ENCODE assay signal across 16 cellular contexts in genomic region chr3:79245295-79246138, GRCh38.
DNase-seq lines count a peak whose midpoint lies in the region; TF ChIP-seq lines count a peak whose summit lies in the region.
"Had no signal": no experiment of that assay in that cellular context is flagged by ENCODE, and none has a peak within 500 bp of the region (broad histone marks: within the 10 kb centered on the region; RNA-seq: fewer than 3 reads in every experiment).

No MANE protein-coding gene starts in this region.

- no peak overlapping the region for H2AFZ ChIP-seq in H9 (ENCODE audit: low read length)

- H3K4me1 ChIP-seq in H9 (ENCODE audit: insufficient read depth, low read length) (no peaks in the 10 kb centered on the region), BE2C (peaks cover 12% of the 10 kb centered on the region), esophagus squamous epithelium (peaks cover 0 to 14% (median 0%) of the 10 kb centered on the region in 3 donors)

- H2BK15ac ChIP-seq in H9 (ENCODE audit: low read depth, low read length): no peak overlapping the region

- intact Hi-C loops in esophagus squamous epithelium (cut with DNase I): no loop called here

- no peaks in the 10 kb centered on the region for H3K79me2 ChIP-seq in H9 (ENCODE audit: insufficient read depth, low read length)

- no peaks in the 10 kb centered on the region for H3K79me1 ChIP-seq in H9 (ENCODE audit: insufficient read depth, low read depth, low read length, poor library complexity, severe bottlenecking)

- no CpG with 5 or more reads among the region's 1 CpG for WGBS in H9 (ENCODE audit: extremely low coverage, insufficient read length, low lambda C conversion rate)
- 36 to 44% methylated on average over 1 of the region's 1 CpG for WGBS in esophagus squamous epithelium, 2 donors

- no peak overlapping the region for H3K18ac ChIP-seq in H9 (ENCODE audit: insufficient read length, low read depth, low read length)

- H3K27ac Mint-ChIP-seq in H9 (peak overlapping the region; percentile 97 to 98 (median 98)), osteocyte (ENCODE audit: unreplicated experiment) (peak overlapping the region; percentile 34)

- no peaks in the 10 kb centered on the region for H3K27me3 ChIP-seq in H9 (ENCODE audit: insufficient read depth, low read length)
- H3K27me3 ChIP-seq in BE2C: no peaks in the 10 kb centered on the region
- H3K27me3 ChIP-seq in esophagus squamous epithelium: no peaks in the 10 kb centered on the region
- H3K27me3 ChIP-seq: SJSA1 had no signal

- H3K9me3 ChIP-seq in H9 (ENCODE audit: control insufficient read depth, low read depth, low read length) (no peaks in the 10 kb centered on the region), BE2C (no peaks in the 10 kb centered on the region), esophagus squamous epithelium (peaks cover 0 to 9% (median 4%) of the 10 kb centered on the region in 3 donors)
- H3K9me3 ChIP-seq: SJSA1 had no signal

- H4K91ac ChIP-seq in H9 (ENCODE audit: insufficient read length, low read depth, low read length): no peak overlapping the region

- H3T11ph ChIP-seq in H9 (ENCODE audit: low read length): no peak overlapping the region

- TF ChIP-seq POLR2A in esophagus squamous epithelium (IDR thresholded peaks at IDR 0.05): no peak

- H3K4me1 Mint-ChIP-seq in H9 (peaks cover 17 to 20% of the 10 kb centered on the region in 2 experiments), osteocyte (ENCODE audit: unreplicated experiment) (peaks cover 56% of the 10 kb centered on the region)

- no peak overlapping the region for H2AK5ac ChIP-seq in H9 (ENCODE audit: insufficient read length, low read length)

- no peak overlapping the region for H3K14ac ChIP-seq in H9 (ENCODE audit: insufficient read depth, low read length)

- no peak overlapping the region for H3K23ac ChIP-seq in H9 (ENCODE audit: insufficient read length, low read depth, low read length)

- no peak overlapping the region for H2BK12ac ChIP-seq in H9 (ENCODE audit: insufficient read length, low read depth, low read length)

- H4K8ac ChIP-seq in H9 (replicated peaks; ENCODE audit: insufficient read length, low read depth, low read length): no peak overlapping the region

- H3K27me3 Mint-ChIP-seq in H9 (ENCODE audit: low read depth) (no peaks in the 10 kb centered on the region), osteocyte (ENCODE audit: unreplicated experiment) (no peaks in the 10 kb centered on the region)

- H3K36me3 ChIP-seq in BE2C (no peaks in the 10 kb centered on the region), esophagus squamous epithelium (no peaks in the 10 kb centered on the region)
- H3K36me3 ChIP-seq: SJSA1 had no signal

- H3K9ac ChIP-seq in H9 (ENCODE audit: extremely low read depth, insufficient read length, low read length): no peak overlapping the region
- H3K9ac ChIP-seq: KMS-11 had no signal

- no peak overlapping the region for H4K5ac ChIP-seq in H9 (ENCODE audit: insufficient read length, low read depth, low read length)

- H3K9me3 Mint-ChIP-seq in H9: peaks cover 7 to 11% of the 10 kb centered on the region in 2 experiments; a peak in 4 of 5 replicates
- peaks cover 8% of the 10 kb centered on the region for H3K9me3 Mint-ChIP-seq in osteocyte (ENCODE audit: unreplicated experiment)

- H2BK20ac ChIP-seq in H9 (ENCODE audit: low read depth, low read length, poor library complexity, severe bottlenecking): no peak overlapping the region

- no peak for TF ChIP-seq CTCF in H9 (conservative IDR thresholded peaks at IDR 0.05)
- TF ChIP-seq CTCF in fibroblast of mammary gland (conservative IDR thresholded peaks at IDR 0.05; ENCODE audit: control insufficient read depth, insufficient read depth, low read depth, low read length): no peak
- no peak for TF ChIP-seq CTCF in osteocyte (IDR thresholded peaks at IDR 0.05)
- TF ChIP-seq CTCF in foreskin fibroblast (IDR thresholded peaks at IDR 0.05; ENCODE audit: low read depth, low read length): no peak
- TF ChIP-seq CTCF in BE2C (IDR thresholded peaks at IDR 0.05; ENCODE audit: low read depth, low read length): no peak
- TF ChIP-seq CTCF in esophagus squamous epithelium (IDR thresholded peaks at IDR 0.05): no peak

- H3K4me3 ChIP-seq in fibroblast of mammary gland (ENCODE audit: control insufficient read depth, low read depth, low read length) (no peak overlapping the region), foreskin fibroblast (ENCODE audit: low read depth in 1 of 2, low read length in 2 of 2) (no peak overlapping the region), BE2C (ENCODE audit: low read depth, low read length) (no peak overlapping the region), esophagus squamous epithelium (no peak overlapping the region)
- H3K4me3 ChIP-seq: SJSA1 had no signal

- H3K27ac ChIP-seq in H9 (ENCODE audit: insufficient read length, low read depth, low read length): peak overlapping the region; percentile 68
- no peak overlapping the region for H3K27ac ChIP-seq in esophagus squamous epithelium
- H3K27ac ChIP-seq: C4-2B, KMS-11 had no signal

- H4K20me1 ChIP-seq in H9 (ENCODE audit: control insufficient read depth, insufficient read depth, insufficient read length): no peaks in the 10 kb centered on the region

- peak overlapping the region; percentile 21 for H3K4me2 ChIP-seq in H9 (ENCODE audit: insufficient read depth, insufficient read length, low read length)
- H3K4me2 ChIP-seq: KMS-11 had no signal

- no peak overlapping the region for H3K56ac ChIP-seq in H9 (ENCODE audit: insufficient read length, low read depth, low read length)

- H3K23me2 ChIP-seq in H9 (ENCODE audit: insufficient read length, low read depth, low read length, poor library complexity, severe bottlenecking): no peaks in the 10 kb centered on the region

- peak overlapping the region; percentile 72 for H2BK120ac ChIP-seq in H9 (ENCODE audit: low read depth, low read length, poor library complexity, severe bottlenecking)

- H3K4me3 Mint-ChIP-seq in H9 (no peak overlapping the region), osteocyte (ENCODE audit: unreplicated experiment) (no peak overlapping the region)

- no peak for DNase-seq in H9
- peak; percentile 63 for DNase-seq in LHCN-M2 (ENCODE audit: low read depth)
- peak; percentile 20 for DNase-seq in fibroblast of mammary gland (ENCODE audit: low read depth)
- DNase-seq in osteocyte (ENCODE audit: extremely low spot score, unreplicated experiment): no peak
- no peak for DNase-seq in foreskin fibroblast
- no peak for DNase-seq in BE2C
- no peak for DNase-seq in esophagus squamous epithelium (lab: John Stamatoyannopoulos, UW)
- DNase-seq: ACHN, DND-41, NCI-H1417, NCI-H187, NCI-H2227 treated with DMSO at 0.1 percent for 48 hours, NCI-H524 treated with DMSO at 0.1 percent for 48 hours had no signal

- H3K36me3 Mint-ChIP-seq in H9 (ENCODE audit: insufficient read depth in 1 of 3, low read depth in 3 of 3) (peaks cover 4 to 9% (median 5%) of the 10 kb centered on the region in 3 experiments; a peak in 6 of 7 replicates), osteocyte (ENCODE audit: unreplicated experiment) (peaks cover 4% of the 10 kb centered on the region)

- no peak overlapping the region for H2BK5ac ChIP-seq in H9 (ENCODE audit: insufficient read length, low read length)

- H3K4ac ChIP-seq in H9 (ENCODE audit: low read depth, low read length): no peak overlapping the region

Comparison
In these comparisons a context has a peak if more than half of its experiments do, and no peak if none do; other contexts are left out.
1. DNase-seq: peak in LHCN-M2 (single experiment) and fibroblast of mammary gland (single experiment); none in H9 (single experiment), osteocyte (single experiment), foreskin fibroblast (0 of 2), BE2C (single experiment) and esophagus squamous epithelium (single experiment).